In the genomic region with DNA sequence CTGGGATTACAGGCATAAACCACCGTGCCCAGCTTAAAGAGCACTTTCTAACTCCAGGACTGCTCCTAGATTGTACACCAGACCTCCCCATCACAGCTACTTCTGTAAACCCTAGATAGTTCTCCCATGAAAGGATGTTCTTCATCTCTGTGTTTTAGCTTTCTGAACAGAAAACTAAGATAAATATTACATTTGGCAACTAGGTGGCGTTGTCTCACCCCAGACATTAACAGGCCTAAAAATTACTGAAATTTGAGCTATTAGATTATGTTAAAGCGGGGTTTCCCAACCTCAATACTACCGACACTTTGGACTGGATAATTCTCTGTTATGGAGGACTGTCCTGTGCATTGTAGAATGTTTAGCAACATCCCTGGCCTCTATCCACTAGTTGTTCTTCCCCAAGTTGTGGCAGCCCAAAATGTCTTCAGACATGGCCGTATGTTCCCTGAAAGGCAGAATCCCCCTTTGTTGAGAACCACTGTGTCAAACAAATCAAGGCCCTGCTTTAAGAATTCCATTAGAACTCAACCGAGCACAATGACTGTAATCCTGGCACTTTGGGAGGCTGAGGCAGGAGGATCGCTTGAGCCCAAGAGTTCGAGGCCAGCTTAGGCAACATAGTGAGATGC, we compare ENCODE assay signal across 8 cellular contexts. TPM values are rescaled to one million over a fixed set of nuclear protein-coding genes. Genes with fewer than 3 reads are reported as not detected.
A peak's percentile ranks its signal among the peaks of the same experiment; 100 is the strongest.
DNase-seq lines count a peak whose midpoint lies in the region; ATAC-seq and TF ChIP-seq lines count a peak whose summit lies in the region.

No MANE protein-coding gene starts in this region.

- H3K4me3 ChIP-seq in MM.1S (ENCODE audit: low read length) (no peak overlapping the region), body of pancreas (no peak overlapping the region)

- H3K9me3 ChIP-seq in MM.1S (replicated peaks; ENCODE audit: insufficient read depth, low read length) (no peaks in the 10 kb centered on the region), body of pancreas (no peaks in the 10 kb centered on the region)

- H3K9me2 ChIP-seq in MM.1S (replicated peaks; ENCODE audit: insufficient read depth, low read length): no peaks in the 10 kb centered on the region

- no peak overlapping the region for H2AFZ ChIP-seq in MM.1S (ENCODE audit: low read length)

- H3K4me3 Mint-ChIP-seq in memory B cell: no peak overlapping the region

- no peak for TF ChIP-seq POLR2A in body of pancreas (IDR thresholded peaks at IDR 0.05)

- no peaks in the 10 kb centered on the region for H3K4me1 ChIP-seq in MM.1S (ENCODE audit: low read length)
- no peaks in the 10 kb centered on the region for H3K4me1 ChIP-seq in body of pancreas

- no peaks in the 10 kb centered on the region for H3K36me3 Mint-ChIP-seq in memory B cell

- H3K27me3 ChIP-seq in MM.1S (replicated peaks; ENCODE audit: insufficient read depth, low read length) (no peaks in the 10 kb centered on the region), body of pancreas (no peaks in the 10 kb centered on the region)

- no peak overlapping the region for H3K4me2 ChIP-seq in MM.1S (ENCODE audit: low read depth, low read length)

- no peak overlapping the region for H3K27ac Mint-ChIP-seq in memory B cell

- no peaks in the 10 kb centered on the region for H3K4me1 Mint-ChIP-seq in memory B cell

- H3F3A ChIP-seq in MM.1S (ENCODE audit: insufficient read depth, low read length): no peaks in the 10 kb centered on the region

- H4K20me1 ChIP-seq in MM.1S (ENCODE audit: insufficient read depth, low read length): no peaks in the 10 kb centered on the region

- H3K27ac ChIP-seq in MM.1S (ENCODE audit: low read length) (no peak overlapping the region), body of pancreas (no peak overlapping the region)

- WGBS in body of pancreas, 2 donors: 53 to 54% methylated on average over 8 of the region's 8 CpGs

- no peaks in the 10 kb centered on the region for H3K36me3 ChIP-seq in MM.1S (replicated peaks; ENCODE audit: insufficient read depth, low read length)
- no peaks in the 10 kb centered on the region for H3K36me3 ChIP-seq in body of pancreas (replicated peaks in 1 of 2; ENCODE audit: insufficient read depth in 1 of 2, low read depth in 2 of 2)

- peaks cover 5% of the 10 kb centered on the region for H3K27me3 Mint-ChIP-seq in memory B cell

- H3K9ac ChIP-seq in MM.1S (ENCODE audit: low read length): no peak overlapping the region

- ATAC-seq in body of pancreas (peak; percentile 56), memory B cell (ENCODE audit: low read depth) (peak; percentile 47), HG03139 (IDR thresholded peaks at IDR 0.05; ENCODE audit: unreplicated experiment) (no peak)

- DNase-seq in NCI-H2227 (lab: John Stamatoyannopoulos, UW; ENCODE audit: unreplicated experiment): peak; percentile 20
- no peak for DNase-seq in NCI-H2227 treated with DMSO at 0.1 percent for 48 hours (lab: John Stamatoyannopoulos, UW)
- peak; percentile 40 for DNase-seq in MM.1S
- DNase-seq in body of pancreas: peak in 1 of 4 donors; percentile 8
- DNase-seq in memory B cell (ENCODE audit: low spot score in 2 of 2): peak in 1 of 2 donors; percentile 7
- DNase-seq in NK-92 treated with Interleukin-12 subunit alpha and Interleukin-12 subunit beta, amount 100 ng/mL, for 24 hours (lab: John Stamatoyannopoulos, UW): no peak
- DNase-seq in DMS153 treated with DMSO at 0.1 percent for 48 hours (lab: John Stamatoyannopoulos, UW; ENCODE audit: unreplicated experiment): no peak

- TF ChIP-seq CTCF in MM.1S (IDR thresholded peaks at IDR 0.05; ENCODE audit: low read length): peak; percentile 66
- peak; percentile 15 to 66 (median 58) for TF ChIP-seq CTCF in body of pancreas (IDR thresholded peaks at IDR 0.05)

- intact Hi-C loops in body of pancreas (cut with DNase I): loop anchor here (10.0 kb wide), 1 partner anchor 92 kb away; no protein-coding TSS in a partner anchor

- H3K79me2 ChIP-seq in MM.1S (ENCODE audit: low read length): no peaks in the 10 kb centered on the region

- no peaks in the 10 kb centered on the region for H3K9me3 Mint-ChIP-seq in memory B cell

RNA-seq across cellular contexts. Expression of a gene that starts 19.1 kb away (rescaled TPM):
- not detected for total RNA-seq in body of pancreas

Comparison
In these comparisons a context has a peak if more than half of its experiments do, and no peak if none do; other contexts are left out.
1. DNase-seq: peak in NCI-H2227 (single experiment) and MM.1S (single experiment); none in NCI-H2227 treated with DMSO at 0.1 percent for 48 hours (single experiment), NK-92 treated with Interleukin-12 subunit alpha and Interleukin-12 subunit beta, amount 100 ng/mL, for 24 hours (single experiment) and DMS153 treated with DMSO at 0.1 percent for 48 hours (single experiment).